Comparison of ENCODE assay signal across 31 cellular contexts in genomic region chr21:14495075-14495474, GRCh38. TPM values are rescaled to one million over a fixed set of nuclear protein-coding genes. Genes with fewer than 3 reads are reported as not detected.
"Had no signal": no experiment of that assay in that cellular context is flagged by ENCODE, and none has a peak within 500 bp of the region (broad histone marks: within the 10 kb centered on the region; RNA-seq: fewer than 3 reads in every experiment).

No MANE protein-coding gene starts in this region.

- DNase-seq: activated CD4-positive, alpha-beta T cell treated with anti-CD3 and anti-CD28 coated beads for 36 hours; activated CD4-positive, alpha-beta T cell treated with anti-CD3 and anti-CD28 coated beads, Interleukin-2, amount 10 ng/mL, durations not matched to agents 7 days and 5 days; activated CD4-positive, alpha-beta T cell treated with anti-CD3 and anti-CD28 coated beads, Interleukin-2, amount 50 U/mL, for 48 hours; activated CD8-positive, alpha-beta T cell treated with anti-CD3 and anti-CD28 coated beads, Interleukin-2, amount 10 ng/mL, durations not matched to agents 7 days and 5 days; activated effector memory CD4-positive, alpha-beta T cell treated with Interleukin-2 at 50 U/mL for 16 hours; activated naive CD4-positive, alpha-beta T cell; activated T-cell treated with anti-CD3 and anti-CD28 coated beads, Interleukin-2, amount 50 U/mL, for 4 hours; amygdala; body of pancreas; cerebellar nuclear complex; NCI-H1105; NCI-H1417 treated with DMSO at 0.1 percent for 48 hours; NCI-H187 treated with DMSO at 0.1 percent for 48 hours; NCI-H2081; NCI-H2171 treated with DMSO at 0.1 percent for 48 hours; NCI-H2227 treated with DMSO at 0.1 percent for 48 hours; NCI-H446 treated with DMSO at 0.1 percent for 48 hours; NCI-H524; NCI-H69; RPMI8226; SHP77 treated with DMSO at 0.1 percent for 48 hours; SK-N-SH; T-helper 9 cell had no signal

- H3K36me3 ChIP-seq: breast epithelium, SJSA1 had no signal

- H3K4me1 ChIP-seq: body of pancreas, breast epithelium, SJSA1 had no signal

- H3K27ac ChIP-seq: body of pancreas, breast epithelium, SJSA1 had no signal

- H3K9me3 ChIP-seq: body of pancreas, breast epithelium, SJSA1, SK-N-SH had no signal

- H3K27me3 Mint-ChIP-seq: activated CD4-positive, alpha-beta T cell treated with anti-CD3 and anti-CD28 coated beads for 36 hours; activated CD4-positive, alpha-beta T cell treated with anti-CD3 and anti-CD28 coated beads, Interleukin-2, amount 10 ng/mL, durations not matched to agents 7 days and 5 days had no signal

- H3K27ac Mint-ChIP-seq: activated CD4-positive, alpha-beta T cell treated with anti-CD3 and anti-CD28 coated beads, Interleukin-2, amount 10 ng/mL, durations not matched to agents 7 days and 5 days; activated CD8-positive, alpha-beta T cell treated with anti-CD3 and anti-CD28 coated beads, Interleukin-2, amount 10 ng/mL, durations not matched to agents 7 days and 5 days; activated naive CD4-positive, alpha-beta T cell treated with anti-CD3 and anti-CD28 coated beads, Interleukin-2, amount 50 U/mL, for 72 hours; T-helper 1 cell treated with Interleukin-12 subunit alpha and Interleukin-12 subunit beta and Interleukin-4 antibody, amounts not matched to agents 30 μg/mL and 1 μg/mL, for 36 hours; WTC11 had no signal

- H3K27me3 ChIP-seq: body of pancreas, breast epithelium, SJSA1 had no signal

- ATAC-seq: activated CD4-positive, alpha-beta T cell treated with anti-CD3 and anti-CD28 coated beads for 36 hours; activated CD4-positive, CD25-positive, alpha-beta regulatory T cell treated with anti-CD3 and anti-CD28 coated beads, Interleukin-2, amount 50 U/mL, for 24 hours; activated CD8-positive, alpha-beta T cell treated with anti-CD3 and anti-CD28 coated beads, Interleukin-2, amount 10 ng/mL, durations not matched to agents 7 days and 5 days; activated naive CD4-positive, alpha-beta T cell treated with anti-CD3 and anti-CD28 coated beads, Interleukin-2, amount 50 U/mL, for 72 hours; activated T-cell treated with anti-CD3 and anti-CD28 coated beads, Interleukin-2, amount 50 U/mL, for 4 hours; body of pancreas; Panc1; WTC11 had no signal

- H3K4me3 ChIP-seq: body of pancreas, breast epithelium, SJSA1 had no signal

- H3K4me3 Mint-ChIP-seq: activated CD4-positive, alpha-beta T cell treated with anti-CD3 and anti-CD28 coated beads for 36 hours; activated CD4-positive, alpha-beta T cell treated with anti-CD3 and anti-CD28 coated beads, Interleukin-2, amount 10 ng/mL, durations not matched to agents 7 days and 5 days; activated CD8-positive, alpha-beta T cell treated with anti-CD3 and anti-CD28 coated beads, Interleukin-2, amount 10 ng/mL, durations not matched to agents 7 days and 5 days; activated T-cell treated with anti-CD3 and anti-CD28 coated beads, Interleukin-2, amount 50 U/mL, for 4 hours; T-helper 1 cell treated with Interleukin-12 subunit alpha and Interleukin-12 subunit beta and Interleukin-4 antibody, amounts not matched to agents 30 μg/mL and 1 μg/mL, for 36 hours; WTC11 had no signal

RNA-seq across cellular contexts. Expression of gene SAMSN1, which starts 51.0 kb away (rescaled TPM):
- total RNA-seq: M059J, SJSA1 had no signal
